In genomic region chr19:55655648-55656040, GRCh38 we compare ENCODE assay signal across 1 cellular context.
TF ChIP-seq lines count a peak whose summit lies in the region.

No MANE protein-coding gene starts in this region.

TF ChIP-seq in H1, 55 proteins besides CTCF, POLR2A, EP300 and RAD21:
- TF ChIP-seq RXRA (IDR thresholded peaks at IDR 0.05; ENCODE audit: insufficient read depth, low read depth, low read length) (no peak), TAF1 (IDR thresholded peaks at IDR 0.05; ENCODE audit: low read depth, low read length) (peak; percentile 61), TAF7 (optimal IDR thresholded peaks at IDR 0.05; ENCODE audit: borderline replicate concordance, low read depth, low read length) (peak; percentile 21), RNF2 (IDR thresholded peaks at IDR 0.05; ENCODE audit: borderline replicate concordance, low read depth, low read length, missing control alignments, poor library complexity, severe bottlenecking) (no peak), HDAC2 (IDR thresholded peaks at IDR 0.05; ENCODE audit: borderline replicate concordance in 1 of 2, low read depth in 2 of 2, low read length in 2 of 2) (0 out of 4 replicates have a peak, but pooled peaks of 1 of the 2 experiments have one; percentile 73), BCL11A (IDR thresholded peaks at IDR 0.05; ENCODE audit: low read depth in 2 of 2, low read length in 2 of 2) (no peak), KDM1A (IDR thresholded peaks at IDR 0.05; ENCODE audit: borderline replicate concordance, low read length) (no peak), ASH2L (IDR thresholded peaks at IDR 0.05; ENCODE audit: low read length) (peak; percentile 28), MAX (IDR thresholded peaks at IDR 0.05) (no peak), GABPA (IDR thresholded peaks at IDR 0.05; ENCODE audit: borderline replicate concordance, insufficient read depth, low read length) (no peak), EZH2 (IDR thresholded peaks at IDR 0.05; ENCODE audit: low read depth, low read length, severe bottlenecking) (no peak), CTBP2 (IDR thresholded peaks at IDR 0.05; ENCODE audit: borderline replicate concordance, insufficient read depth, insufficient read length, low read length) (no peak), CEBPB (IDR thresholded peaks at IDR 0.05; ENCODE audit: low read depth, low read length) (no peak), RBBP5 (IDR thresholded peaks at IDR 0.05; ENCODE audit: borderline replicate concordance, low read depth, low read length) (0 out of 2 replicates have a peak, but pooled peaks have one; percentile 1), NRF1 (IDR thresholded peaks at IDR 0.05; ENCODE audit: low read depth, low read length) (no peak), SAP30 (IDR thresholded peaks at IDR 0.05; ENCODE audit: insufficient read depth, insufficient replicate concordance, low read length) (peak; percentile 27)
